Comparison of ENCODE assay signal across 12 cellular contexts in genomic region chr22:42972592-42973535, GRCh38. TPM values are rescaled to one million over a fixed set of nuclear protein-coding genes. Genes with fewer than 3 reads are reported as not detected.
A peak's percentile ranks its signal among the peaks of the same experiment; 100 is the strongest.
DNase-seq lines count a peak whose midpoint lies in the region; ATAC-seq, FAIRE-seq and TF ChIP-seq lines count a peak whose summit lies in the region.
"Had no signal": no experiment of that assay in that cellular context is flagged by ENCODE, and none has a peak within 500 bp of the region (broad histone marks: within the 10 kb centered on the region; RNA-seq: fewer than 3 reads in every experiment).

No MANE protein-coding gene starts in this region.

- H3K4me3 ChIP-seq in HL-60 (replicated peaks; ENCODE audit: insufficient read depth, low read length): no peak overlapping the region
- no peak overlapping the region for H3K4me3 ChIP-seq in Peyer's patch
- H3K4me3 ChIP-seq in small intestine (ENCODE audit: low read depth in 1 of 2, low read length in 2 of 2): peak overlapping the region in 1 of 2 donors; percentile 16
- H3K4me3 ChIP-seq: GM12878 had no signal

- peak overlapping the region; percentile 29; the same call in 1 of the 2 replicates for H3K27ac ChIP-seq in HL-60 (replicated peaks)
- H3K27ac ChIP-seq in Peyer's patch: peak overlapping the region in 3 of 4 donors; percentile 14 to 72 (median 60)
- H3K27ac ChIP-seq in small intestine (ENCODE audit: low read depth in 1 of 2, low read length in 1 of 2): peak overlapping the region; percentile 47 to 74
- H3K27ac ChIP-seq: C4-2B had no signal

- no peak for TF ChIP-seq POLR2A in Peyer's patch (IDR thresholded peaks at IDR 0.05)

- DNase-seq in HL-60 (ENCODE audit: low read depth in 1 of 2, low spot score in 1 of 2): peak in 1 of 2 experiments; percentile 83
- DNase-seq in Peyer's patch: peak in 1 of 3 donors; percentile 65
- peak in 1 of 2 donors; percentile 37 for DNase-seq in left colon
- DNase-seq in small intestine: peak; percentile 77
- no peak for DNase-seq in NCI-H69 (lab: John Stamatoyannopoulos, UW)
- DNase-seq in HUDEP-2 (lab: John Stamatoyannopoulos, UW; ENCODE audit: unreplicated experiment in 76 of 76): no peak
- no peak for DNase-seq in iPS-NIHi7 (ENCODE audit: extremely low spot score)
- DNase-seq: activated effector memory CD4-positive, alpha-beta T cell treated with anti-CD3 and anti-CD28 coated beads, Interleukin-2, amount 50 U/mL, for 16 hours; T-helper 17 cell had no signal

- peak; percentile 73 for ATAC-seq in left colon
- no peak for ATAC-seq in GM21447 (IDR thresholded peaks at IDR 0.05; ENCODE audit: unreplicated experiment)
- ATAC-seq: GM12878, T-helper 17 cell had no signal

- no peak for TF ChIP-seq CTCF in HL-60 (IDR thresholded peaks at IDR 0.05; ENCODE audit: insufficient read depth, low read length)
- TF ChIP-seq CTCF in Peyer's patch (IDR thresholded peaks at IDR 0.05): no peak

- peaks cover 0 to 35% (median 0%) of the 10 kb centered on the region in 4 donors for H3K4me1 ChIP-seq in Peyer's patch
- H3K4me1 ChIP-seq in small intestine (ENCODE audit: control insufficient read depth in 2 of 2, insufficient read depth in 1 of 2, low read depth in 1 of 2, low read length in 1 of 2): peaks cover 0 to 9% of the 10 kb centered on the region in 2 donors

- H3K9me3 ChIP-seq in Peyer's patch (no peaks in the 10 kb centered on the region), small intestine (ENCODE audit: control insufficient read depth, low read depth) (no peaks in the 10 kb centered on the region)

- intact Hi-C loops in left colon (cut with DNase I, micrococcal nuclease): no loop called here

- H3K36me3 ChIP-seq in Peyer's patch (no peaks in the 10 kb centered on the region), small intestine (ENCODE audit: control insufficient read depth in 2 of 2, insufficient read depth in 2 of 2, low read length in 2 of 2) (no peaks in the 10 kb centered on the region)

- FAIRE-seq in small intestine (lab: Jason Lieb, UNC): no peak
- FAIRE-seq: GM12878 had no signal

- WGBS in small intestine, 3 donors: 29 to 59% (median 41%) methylated on average over 10 of the region's 10 CpGs

- H3K27me3 ChIP-seq in HL-60 (ENCODE audit: insufficient read depth, poor library complexity, severe bottlenecking) (no peaks in the 10 kb centered on the region), Peyer's patch (no peaks in the 10 kb centered on the region), small intestine (ENCODE audit: control insufficient read depth in 2 of 2, insufficient read depth in 2 of 2, low read length in 2 of 2) (no peaks in the 10 kb centered on the region)

RNA-seq across cellular contexts. Expression of gene PACSIN2, which starts 42.1 kb away (rescaled TPM):
- total RNA-seq in Peyer's patch (100 to 1,000 TPM in 3 of 4 donors, 10 to 100 TPM in 1; 58.0 to 149 (median 110) TPM), left colon (100 to 1,000 TPM; 191 to 219 TPM)
- 10 to 100 TPM; 28.9 to 53.3 (median 37.8) TPM for polyA plus RNA-seq in small intestine
